Comparison of ENCODE assay signal across 32 cellular contexts in genomic region chr3:116150655-116151054, GRCh38.
"Had no signal": no experiment of that assay in that cellular context is flagged by ENCODE, and none has a peak within 500 bp of the region (broad histone marks: within the 10 kb centered on the region; RNA-seq: fewer than 3 reads in every experiment).

No MANE protein-coding gene starts in this region.

- H3K27me3 ChIP-seq: hepatocyte, left lung, neural progenitor cell, neutrophil, ovary, sigmoid colon, spleen, suprapubic skin, tibial artery, upper lobe of right lung had no signal

- H3K9me3 ChIP-seq: lower lobe of right lung, neutrophil, ovary, prostate gland, thoracic aorta, upper lobe of right lung had no signal

- H3K27ac ChIP-seq: hepatocyte, left lung, lower lobe of right lung, neural progenitor cell, neutrophil, ovary, prostate gland, sigmoid colon, spleen, suprapubic skin, thoracic aorta, tibial artery, upper lobe of right lung had no signal

- H3K36me3 ChIP-seq: left lung, lower lobe of right lung, neural progenitor cell, neutrophil, ovary, prostate gland, sigmoid colon, spleen, suprapubic skin, thoracic aorta, tibial artery, upper lobe of right lung had no signal

- ATAC-seq: left colon; left lung; lower lobe of right lung; natural killer cell; right cardiac atrium; stimulated activated effector memory CD8-positive, alpha-beta T cell treated with anti-CD3 and anti-CD28 coated beads, Interleukin-12 subunit alpha, Interleukin-12 subunit beta, amount 100 ng/mL, for 72 hours; upper lobe of right lung had no signal

- H3K4me2 ChIP-seq: hepatocyte, neural progenitor cell had no signal

- H2AFZ ChIP-seq: hepatocyte, neural progenitor cell had no signal

- H3K9ac ChIP-seq: neural progenitor cell had no signal

- H3K4me3 Mint-ChIP-seq: mesothelial cell of epicardium; naive B cell; natural killer cell; nephron progenitor cell; neural progenitor cell; stimulated activated effector memory CD8-positive, alpha-beta T cell treated with anti-CD3 and anti-CD28 coated beads, Interleukin-12 subunit alpha, Interleukin-12 subunit beta, amount 100 ng/mL, for 72 hours; stimulated activated naive CD8-positive, alpha-beta T cell treated with anti-CD3 and anti-CD28 coated beads, Interleukin-15, Interleukin-2, amounts not matched to agents 100 ng/mL and 50 ng/mL, for 24 hours had no signal

- H3K79me2 ChIP-seq: hepatocyte had no signal

- FAIRE-seq: kidney, small intestine, urothelium cell line had no signal

- H3K4me1 ChIP-seq: left lung, lower lobe of right lung, prostate gland, spleen, suprapubic skin, tibial artery, upper lobe of right lung had no signal

- H3K4me3 ChIP-seq: hepatocyte, left lung, lower lobe of right lung, neural progenitor cell, ovary, prostate gland, sigmoid colon, spleen, suprapubic skin, thoracic aorta, tibial artery, upper lobe of right lung had no signal

- H3K36me3 Mint-ChIP-seq: naive B cell; natural killer cell; stimulated activated effector memory CD8-positive, alpha-beta T cell treated with anti-CD3 and anti-CD28 coated beads, Interleukin-12 subunit alpha, Interleukin-12 subunit beta, amount 100 ng/mL, for 72 hours had no signal

- H3K27ac Mint-ChIP-seq: mesothelial cell of epicardium; naive B cell; natural killer cell; neural progenitor cell; stimulated activated effector memory CD8-positive, alpha-beta T cell treated with anti-CD3 and anti-CD28 coated beads, Interleukin-12 subunit alpha, Interleukin-12 subunit beta, amount 100 ng/mL, for 72 hours; stimulated activated naive CD8-positive, alpha-beta T cell treated with anti-CD3 and anti-CD28 coated beads, Interleukin-15, Interleukin-2, amounts not matched to agents 100 ng/mL and 50 ng/mL, for 24 hours had no signal

- H3K27me3 Mint-ChIP-seq: naive B cell; stimulated activated naive CD8-positive, alpha-beta T cell treated with anti-CD3 and anti-CD28 coated beads, Interleukin-15, Interleukin-2, amounts not matched to agents 100 ng/mL and 50 ng/mL, for 24 hours had no signal

- H3K4me1 Mint-ChIP-seq: naive B cell; natural killer cell; stimulated activated effector memory CD8-positive, alpha-beta T cell treated with anti-CD3 and anti-CD28 coated beads, Interleukin-12 subunit alpha, Interleukin-12 subunit beta, amount 100 ng/mL, for 72 hours had no signal

- DNase-seq: kidney; left colon; left lung; lower lobe of right lung; mammary epithelial cell; mesendoderm; naive B cell; natural killer cell; nephron progenitor cell; occipital lobe; ovary; posterior cingulate gyrus; retina; right cardiac atrium; sigmoid colon; small intestine; spleen; stimulated activated CD4-positive, alpha-beta T cell treated with anti-CD3 and anti-CD28 coated beads, Interleukin-4, amount 100 ng/mL, for 24 hours; stimulated activated naive CD4-positive, alpha-beta T cell; tibial artery; trophoblast cell; upper lobe of right lung had no signal
